8 cellular contexts compared by ENCODE assay signal in genomic region chr3:100402150-100402706, GRCh38. TPM values are rescaled to one million over a fixed set of nuclear protein-coding genes. Genes with fewer than 3 reads are reported as not detected.
DNase-seq lines count a peak whose midpoint lies in the region; ATAC-seq and TF ChIP-seq lines count a peak whose summit lies in the region.

No MANE protein-coding gene starts in this region.

- H3K27me3 Mint-ChIP-seq in HFFc6 (ENCODE audit: insufficient read depth) (no peaks in the 10 kb centered on the region), neural crest cell (ENCODE audit: low read depth) (no peaks in the 10 kb centered on the region)

- peak; percentile 85 for DNase-seq in HFFc6
- peak; percentile 90 for DNase-seq in RPMI7951 (ENCODE audit: low read depth)
- DNase-seq in neural crest cell (ENCODE audit: low read depth, low spot score): no peak
- no peak for DNase-seq in GM13977 (ENCODE audit: low spot score)

- peaks cover 0 to 34% (median 30%) of the 10 kb centered on the region in 11 experiments; a peak in 19 of 22 replicates for H4K20me1 ChIP-seq in BLaER1 treated with 17β-estradiol and CSF1 and Interleukin-3, amounts not matched to agents 10 nM and 100 nM

- peak overlapping the region; percentile 81 to 97 (median 92) for H3K4me3 ChIP-seq in BLaER1 treated with 17β-estradiol and CSF1 and Interleukin-3, amounts not matched to agents 10 nM and 100 nM
- H3K4me3 ChIP-seq in endocrine pancreas (ENCODE audit: control insufficient read depth, insufficient read depth, low read length): peak overlapping the region; percentile 82

- peak overlapping the region; percentile 85 to 92 (median 90); a peak in 20 of 22 replicates for H3K9ac ChIP-seq in BLaER1 treated with 17β-estradiol and CSF1 and Interleukin-3, amounts not matched to agents 10 nM and 100 nM
- H3K9ac ChIP-seq in endocrine pancreas (ENCODE audit: control insufficient read depth, insufficient read depth, low read length): peak overlapping the region; percentile 19

- no peaks in the 10 kb centered on the region for H3K9me3 Mint-ChIP-seq in HFFc6
- peaks cover 4% of the 10 kb centered on the region for H3K9me3 Mint-ChIP-seq in neural crest cell

- H3K4me1 ChIP-seq in BLaER1 treated with 17β-estradiol and CSF1 and Interleukin-3, amounts not matched to agents 10 nM and 100 nM: peaks cover 41 to 51% (median 45%) of the 10 kb centered on the region in 10 experiments
- H3K4me1 ChIP-seq in endocrine pancreas (ENCODE audit: control insufficient read depth, insufficient read depth, low read length): peaks cover 9% of the 10 kb centered on the region

- in situ Hi-C loops in GM13977 (cut with MboI; ENCODE audit: low pct_unique_long_range_greater_than_20kb, low sequenced_read_pairs, unreplicated experiment): no loop called here

- no peak for ATAC-seq in HG02973 (IDR thresholded peaks at IDR 0.05; ENCODE audit: unreplicated experiment)
- ATAC-seq in GM19397 (IDR thresholded peaks at IDR 0.05; ENCODE audit: unreplicated experiment): no peak

- no peak for TF ChIP-seq CTCF in HFFc6 (IDR thresholded peaks at IDR 0.05)
- TF ChIP-seq CTCF in neural crest cell (conservative IDR thresholded peaks at IDR 0.05): no peak
- no peak for TF ChIP-seq CTCF in GM13977 (IDR thresholded peaks at IDR 0.05; ENCODE audit: extremely low read depth, insufficient read depth, missing control alignments)

- H3K4me1 Mint-ChIP-seq in HFFc6 (ENCODE audit: low read depth): peaks cover 73% of the 10 kb centered on the region
- H3K4me1 Mint-ChIP-seq in neural crest cell: peaks cover 56% of the 10 kb centered on the region

- H3K9me3 ChIP-seq in BLaER1 treated with 17β-estradiol and CSF1 and Interleukin-3, amounts not matched to agents 10 nM and 100 nM (replicated peaks in 1 of 11): peaks cover 8 to 33% (median 20%) of the 10 kb centered on the region in 11 experiments
- no peaks in the 10 kb centered on the region for H3K9me3 ChIP-seq in endocrine pancreas (ENCODE audit: control insufficient read depth, low read length)

- peak overlapping the region in 10 of 11 experiments; percentile 66 to 97 (median 88); a peak in 17 of 22 replicates for H3K27ac ChIP-seq in BLaER1 treated with 17β-estradiol and CSF1 and Interleukin-3, amounts not matched to agents 10 nM and 100 nM

- H3K4me3 Mint-ChIP-seq in HFFc6 (peak overlapping the region; percentile 90), neural crest cell (peak overlapping the region; percentile 96)

- no peaks in the 10 kb centered on the region for H3K27me3 ChIP-seq in BLaER1 treated with 17β-estradiol and CSF1 and Interleukin-3, amounts not matched to agents 10 nM and 100 nM
- H3K27me3 ChIP-seq in endocrine pancreas (ENCODE audit: control insufficient read depth, insufficient read depth, low read length): no peaks in the 10 kb centered on the region

- H3K36me3 Mint-ChIP-seq in HFFc6 (ENCODE audit: low read depth): peaks cover 35% of the 10 kb centered on the region
- peaks cover 7% of the 10 kb centered on the region for H3K36me3 Mint-ChIP-seq in neural crest cell (ENCODE audit: low read depth)

- H3K27ac Mint-ChIP-seq in HFFc6: peak overlapping the region; percentile 98
- H3K27ac Mint-ChIP-seq in neural crest cell (ENCODE audit: unreplicated experiment): peak overlapping the region; percentile 98

- peak overlapping the region; percentile 81 to 98 (median 96) for H3K4me2 ChIP-seq in BLaER1 treated with 17β-estradiol and CSF1 and Interleukin-3, amounts not matched to agents 10 nM and 100 nM

- peaks cover 0 to 14% (median 5%) of the 10 kb centered on the region in 11 experiments; a peak in 9 of 22 replicates for H3K36me3 ChIP-seq in BLaER1 treated with 17β-estradiol and CSF1 and Interleukin-3, amounts not matched to agents 10 nM and 100 nM
- H3K36me3 ChIP-seq in endocrine pancreas (ENCODE audit: control insufficient read depth, insufficient read depth, low read length): no peaks in the 10 kb centered on the region

RNA-seq across cellular contexts. Expression of gene LNP1, which starts 0.9 kb away (rescaled TPM):
- total RNA-seq in HFFc6 (2021; fragmentation: NEBNext Ultra II Directional; extraction: Animal tissue kit (Norgen Biotek cat#: 25700)): 1 to 10 TPM; 1.1 to 2.7 (median 1.6) TPM
- 6.5 and 10.0 TPM in 2 replicates for total RNA-seq in RPMI7951 (2014; rRNA removed; shearing (Covaris generic))
- total RNA-seq in neural crest cell: 6.9 TPM in 2 replicates

RNA-seq across cellular contexts. Expression of gene TOMM70, which starts 1.3 kb away (rescaled TPM):
- total RNA-seq in HFFc6 (2021; fragmentation: NEBNext Ultra II Directional; extraction: Animal tissue kit (Norgen Biotek cat#: 25700)): 10 to 100 TPM; 45.9 to 51.7 (median 48.7) TPM
- 77.4 and 81.5 TPM in 2 replicates for total RNA-seq in RPMI7951 (2014; rRNA removed; shearing (Covaris generic))
- total RNA-seq in neural crest cell: 46.1 and 48.2 TPM in 2 replicates

Comparison
In these comparisons a context has a peak if more than half of its experiments do, and no peak if none do; other contexts are left out.
1. DNase-seq: peak in HFFc6 (single experiment) and RPMI7951 (single experiment); none in neural crest cell (single experiment) and GM13977 (single experiment).